ENCODE assay signal across 1 cellular context in genomic region chr4:95193391-95194224, GRCh38.
TF ChIP-seq lines count a peak whose summit lies in the region.

No MANE protein-coding gene starts in this region.

TF ChIP-seq in HepG2, 621 proteins besides CTCF, POLR2A, EP300 and RAD21 (continued from another document):
- TF ChIP-seq DMTF1 (CRISPR knock-in tag; IDR thresholded peaks at IDR 0.05) = no peak
- no peak for TF ChIP-seq ZNF18 (CRISPR knock-in tag; IDR thresholded peaks at IDR 0.05; ENCODE audit: insufficient replicate concordance)
- TF ChIP-seq HNRNPH1 (optimal IDR thresholded peaks at IDR 0.05; ENCODE audit: low read depth, low read length) = no peak
- TF ChIP-seq ZNF142 (CRISPR knock-in tag; IDR thresholded peaks at IDR 0.05) = no peak
- TF ChIP-seq BRD4 (CRISPR knock-in tag; IDR thresholded peaks at IDR 0.05) = no peak
- no peak for TF ChIP-seq ZNF776 (CRISPR knock-in tag; IDR thresholded peaks at IDR 0.05)
- TF ChIP-seq KLF11 (CRISPR knock-in tag; IDR thresholded peaks at IDR 0.05) = no peak
- TF ChIP-seq ZNF564 (CRISPR knock-in tag; IDR thresholded peaks at IDR 0.05) = no peak
- no peak for TF ChIP-seq NKX3-1 (CRISPR knock-in tag; IDR thresholded peaks at IDR 0.05)
